15 cellular contexts compared by ENCODE assay signal in genomic region chr13:79780240-79780639, GRCh38.
DNase-seq lines count a peak whose midpoint lies in the region; ATAC-seq and TF ChIP-seq lines count a peak whose summit lies in the region.
"Had no signal": no experiment of that assay in that cellular context is flagged by ENCODE, and none has a peak within 500 bp of the region (broad histone marks: within the 10 kb centered on the region; RNA-seq: fewer than 3 reads in every experiment).

No MANE protein-coding gene starts in this region.

- no peaks in the 10 kb centered on the region for H3K27me3 Mint-ChIP-seq in neural crest cell (ENCODE audit: low read depth)

- peak overlapping the region; percentile 10 for H3K4me3 Mint-ChIP-seq in neural crest cell

- TF ChIP-seq CTCF in coronary artery (IDR thresholded peaks at IDR 0.05): no peak
- TF ChIP-seq CTCF in neural crest cell (conservative IDR thresholded peaks at IDR 0.05): no peak

- peak overlapping the region; percentile 30 for H3K4me3 ChIP-seq in coronary artery
- H3K4me3 ChIP-seq: BLaER1 treated with 17β-estradiol and CSF1 and Interleukin-3, amounts not matched to agents 10 nM and 100 nM; esophagus squamous epithelium; K562 had no signal

- H3K9me3 Mint-ChIP-seq in neural crest cell: peaks cover 4% of the 10 kb centered on the region

- no peak overlapping the region for H3K27ac ChIP-seq in coronary artery
- H3K27ac ChIP-seq: BLaER1 treated with 17β-estradiol and CSF1 and Interleukin-3, amounts not matched to agents 10 nM and 100 nM; neutrophil had no signal

- peaks cover 87% of the 10 kb centered on the region for H3K4me1 Mint-ChIP-seq in neural crest cell

- H3K36me3 Mint-ChIP-seq in neural crest cell (ENCODE audit: low read depth): peaks cover 5% of the 10 kb centered on the region

- DNase-seq in LHCN-M2 (ENCODE audit: low read depth): peak; percentile 66
- DNase-seq in coronary artery (ENCODE audit: low spot score): no peak
- DNase-seq in neural crest cell (ENCODE audit: low read depth, low spot score): no peak
- no peak for DNase-seq in NCI-H82 treated with DMSO at 0.1 percent for 48 hours (lab: John Stamatoyannopoulos, UW; ENCODE audit: unreplicated experiment)
- DNase-seq in NCI-H748 (lab: John Stamatoyannopoulos, UW; ENCODE audit: unreplicated experiment): no peak
- no peak for DNase-seq in RPMI8226
- DNase-seq: central memory CD4-positive, alpha-beta T cell; esophagus squamous epithelium; NCI-H1930; stimulated activated naive CD8-positive, alpha-beta T cell treated with anti-CD3 and anti-CD28 coated beads, Interleukin-15, Interleukin-2, amounts not matched to agents 100 U/mL and 50 U/mL, for 24 hours had no signal

- peak; percentile 69 for ATAC-seq in GM18502 (IDR thresholded peaks at IDR 0.05; ENCODE audit: poor library complexity, unreplicated experiment)
- no peak for ATAC-seq in GM19452 (IDR thresholded peaks at IDR 0.05; ENCODE audit: unreplicated experiment)
- ATAC-seq: K562; stimulated activated naive CD8-positive, alpha-beta T cell treated with anti-CD3 and anti-CD28 coated beads, Interleukin-15, Interleukin-2, amounts not matched to agents 100 U/mL and 50 U/mL, for 24 hours had no signal

- peak overlapping the region; percentile 90 for H3K27ac Mint-ChIP-seq in neural crest cell (ENCODE audit: unreplicated experiment)
